In genomic region chr7:71705901-71706300, GRCh38 we compare ENCODE assay signal across 16 cellular contexts.
DNase-seq lines count a peak whose midpoint lies in the region; ATAC-seq and TF ChIP-seq lines count a peak whose summit lies in the region.
"Had no signal": no experiment of that assay in that cellular context is flagged by ENCODE, and none has a peak within 500 bp of the region (broad histone marks: within the 10 kb centered on the region; RNA-seq: fewer than 3 reads in every experiment).

No MANE protein-coding gene starts in this region.

- H3K9me3 ChIP-seq in MM.1S (replicated peaks; ENCODE audit: insufficient read depth, low read length), result no peaks in the 10 kb centered on the region
- H3K9me3 ChIP-seq: Caco-2 had no signal

- H3K27ac ChIP-seq in KMS-11 (peak overlapping the region; percentile 28), MM.1S (ENCODE audit: low read length) (peak overlapping the region; percentile 81)
- H3K27ac ChIP-seq: C4-2B had no signal

- H3F3A ChIP-seq in MM.1S (ENCODE audit: insufficient read depth, low read length), result peaks cover 12% of the 10 kb centered on the region

- H3K4me2 ChIP-seq in KMS-11, result peak overlapping the region; percentile 43
- H3K4me2 ChIP-seq in MM.1S (ENCODE audit: low read depth, low read length), result peak overlapping the region; percentile 4; the same call in 1 of the 2 replicates
- H3K4me2 ChIP-seq: GM23338 had no signal

- H3K4me1 ChIP-seq in KMS-11 (ENCODE audit: low read depth, poor library complexity, severe bottlenecking) (peaks cover 57% of the 10 kb centered on the region), MM.1S (ENCODE audit: low read length) (peaks cover 24% of the 10 kb centered on the region)
- H3K4me1 ChIP-seq: Caco-2 had no signal

- peak overlapping the region; percentile 4; the same call in 1 of the 2 replicates for H2AFZ ChIP-seq in KMS-11 (ENCODE audit: low read depth)
- no peak overlapping the region for H2AFZ ChIP-seq in MM.1S (ENCODE audit: low read length)
- H2AFZ ChIP-seq: GM23338 had no signal

- H3K36me3 ChIP-seq in KMS-11 (ENCODE audit: insufficient read depth) (no peaks in the 10 kb centered on the region), MM.1S (replicated peaks; ENCODE audit: insufficient read depth, low read length) (no peaks in the 10 kb centered on the region)

- H3K9me3 Mint-ChIP-seq in activated T-helper 17 cell treated with anti-CD3 and anti-CD28 coated beads, Interleukin-2, amount 50 U/mL, for 72 hours, result peaks cover 16% of the 10 kb centered on the region
- H3K9me3 Mint-ChIP-seq in T-cell, result peaks cover 13 to 28% (median 24%) of the 10 kb centered on the region in 3 donors

- H4K20me1 ChIP-seq in KMS-11 (ENCODE audit: insufficient read depth) (no peaks in the 10 kb centered on the region), MM.1S (ENCODE audit: insufficient read depth, low read length) (no peaks in the 10 kb centered on the region)

- CTCF ChIA-PET in T-cell (lab: Charles Lee), result no interaction called here

- no peak overlapping the region for H3K9ac ChIP-seq in KMS-11
- H3K9ac ChIP-seq in MM.1S (ENCODE audit: low read length), result no peak overlapping the region

- TF ChIP-seq CTCF in KMS-11 (conservative IDR thresholded peaks at IDR 0.05; ENCODE audit: low read depth, low read length) (no peak), MM.1S (IDR thresholded peaks at IDR 0.05; ENCODE audit: low read length) (no peak)

- peaks cover 9% of the 10 kb centered on the region for H3K27me3 Mint-ChIP-seq in activated T-helper 17 cell treated with anti-CD3 and anti-CD28 coated beads, Interleukin-2, amount 50 U/mL, for 72 hours
- no peaks in the 10 kb centered on the region for H3K27me3 Mint-ChIP-seq in T-cell
- H3K27me3 Mint-ChIP-seq: CD4-positive, CD25-positive, alpha-beta regulatory T cell had no signal

- DNase-seq in MM.1S, result no peak
- no peak for DNase-seq in T-cell
- DNase-seq in NCI-H510A (lab: John Stamatoyannopoulos, UW), result no peak
- no peak for DNase-seq in T-helper 9 cell
- DNase-seq: Caco-2; CD4-positive, CD25-positive, alpha-beta regulatory T cell; CD8-positive, alpha-beta T cell; DMS53; DMS79 treated with DMSO at 0.1 percent for 48 hours; GF-D8; H9 had no signal

- peak overlapping the region; percentile 49 for H3K27ac Mint-ChIP-seq in activated T-helper 17 cell treated with anti-CD3 and anti-CD28 coated beads, Interleukin-2, amount 50 U/mL, for 72 hours
- no peak overlapping the region for H3K27ac Mint-ChIP-seq in T-cell
- H3K27ac Mint-ChIP-seq: CD4-positive, CD25-positive, alpha-beta regulatory T cell; CD8-positive, alpha-beta T cell; GM23338; H9 had no signal

- H3K36me3 Mint-ChIP-seq in activated T-helper 17 cell treated with anti-CD3 and anti-CD28 coated beads, Interleukin-2, amount 50 U/mL, for 72 hours (ENCODE audit: low read depth), result no peaks in the 10 kb centered on the region
- no peaks in the 10 kb centered on the region for H3K36me3 Mint-ChIP-seq in T-cell
- H3K36me3 Mint-ChIP-seq: CD4-positive, CD25-positive, alpha-beta regulatory T cell; CD8-positive, alpha-beta T cell had no signal

- H3K4me1 Mint-ChIP-seq in activated T-helper 17 cell treated with anti-CD3 and anti-CD28 coated beads, Interleukin-2, amount 50 U/mL, for 72 hours, result no peaks in the 10 kb centered on the region
- H3K4me1 Mint-ChIP-seq in T-cell, result no peaks in the 10 kb centered on the region
- H3K4me1 Mint-ChIP-seq: CD4-positive, CD25-positive, alpha-beta regulatory T cell; GM23338; H9 had no signal

- POLR2A ChIA-PET in T-cell (lab: Charles Lee), result no interaction called here

- H3K27me3 ChIP-seq in KMS-11 (ENCODE audit: insufficient read depth, low read depth), result no peaks in the 10 kb centered on the region
- no peaks in the 10 kb centered on the region for H3K27me3 ChIP-seq in MM.1S (replicated peaks; ENCODE audit: insufficient read depth, low read length)

- no peak for ATAC-seq in activated T-helper 17 cell treated with anti-CD3 and anti-CD28 coated beads, Interleukin-2, amount 50 U/mL, for 72 hours (replicated peaks)
- no peak for ATAC-seq in T-cell (replicated peaks in 1 of 4)
- ATAC-seq: CD8-positive, alpha-beta T cell; GM23338; HCT116 had no signal

- H3K9me2 ChIP-seq in MM.1S (replicated peaks; ENCODE audit: insufficient read depth, low read length), result no peaks in the 10 kb centered on the region

- H3K79me2 ChIP-seq in KMS-11 (ENCODE audit: insufficient read depth, low read depth) (no peaks in the 10 kb centered on the region), MM.1S (ENCODE audit: low read length) (no peaks in the 10 kb centered on the region)

- no peak overlapping the region for H3K4me3 ChIP-seq in KMS-11 (IDR thresholded peaks at IDR 0.05; ENCODE audit: insufficient read depth, low read depth, low read length)
- H3K4me3 ChIP-seq in MM.1S (ENCODE audit: low read length), result no peak overlapping the region
- H3K4me3 ChIP-seq: GM23338 had no signal

- no peak overlapping the region for H3K4me3 Mint-ChIP-seq in activated T-helper 17 cell treated with anti-CD3 and anti-CD28 coated beads, Interleukin-2, amount 50 U/mL, for 72 hours
- H3K4me3 Mint-ChIP-seq in T-cell, result no peak overlapping the region
- H3K4me3 Mint-ChIP-seq: CD4-positive, CD25-positive, alpha-beta regulatory T cell; CD8-positive, alpha-beta T cell; GM23338; H9 had no signal
